In genomic region chr2:226155476-226155875, GRCh38 we compare ENCODE assay signal across 19 cellular contexts.
"Had no signal": no experiment of that assay in that cellular context is flagged by ENCODE, and none has a peak within 500 bp of the region (broad histone marks: within the 10 kb centered on the region; RNA-seq: fewer than 3 reads in every experiment).

No MANE protein-coding gene starts in this region.

- ATAC-seq: activated T-helper 17 cell treated with anti-CD3 and anti-CD28 coated beads, Interleukin-2, amount 50 U/mL, for 72 hours; gastroesophageal sphincter; left lung; sciatic nerve; stimulated activated naive B cell treated with anti-CD40 and anti-IgM and Interleukin-4, amounts not matched to agents 10 μg/mL and 1 μg/mL and 100 μg/mL, for 72 hours; upper lobe of right lung had no signal

- H3K36me3 ChIP-seq: colonic mucosa, gastroesophageal sphincter, left lung, prostate gland, upper lobe of right lung had no signal

- H3K4me1 ChIP-seq: colonic mucosa, gastroesophageal sphincter, left lung, prostate gland, upper lobe of right lung had no signal

- H3K9me3 ChIP-seq: colonic mucosa, gastroesophageal sphincter, left lung, prostate gland, upper lobe of right lung had no signal

- H3K4me3 ChIP-seq: colonic mucosa, gastroesophageal sphincter, left lung, prostate gland, upper lobe of right lung had no signal

- H3K27ac ChIP-seq: colonic mucosa, gastroesophageal sphincter, left lung, prostate gland, upper lobe of right lung, VCaP had no signal

- H3K27me3 ChIP-seq: colonic mucosa, gastroesophageal sphincter, left lung, upper lobe of right lung had no signal

- DNase-seq: activated CD4-positive, alpha-beta T cell treated with anti-CD3 and anti-CD28 coated beads, Interleukin-2, amount 10 ng/mL, durations not matched to agents 24 days and 14 days; activated CD8-positive, alpha-beta memory T cell treated with anti-CD3 and anti-CD28 coated beads for 24 hours; activated naive CD4-positive, alpha-beta T cell treated with anti-CD3 and anti-CD28 coated beads, Interleukin-2, amount 10 ng/mL, durations not matched to agents 7 days and 5 days; caudate nucleus; colonic mucosa; left lung; midbrain; naive B cell; occipital lobe; stimulated activated CD4-positive, alpha-beta T cell treated with anti-CD3 and anti-CD28 coated beads, Interleukin-2, amount 100 ng/mL, for 24 hours; stimulated activated naive B cell treated with anti-CD40 and anti-IgM and Interleukin-4, amounts not matched to agents 10 μg/mL and 1 μg/mL and 100 μg/mL, for 72 hours; substantia nigra; T-helper 9 cell; upper lobe of right lung had no signal
